12 cellular contexts compared by ENCODE assay signal in the genomic region with DNA sequence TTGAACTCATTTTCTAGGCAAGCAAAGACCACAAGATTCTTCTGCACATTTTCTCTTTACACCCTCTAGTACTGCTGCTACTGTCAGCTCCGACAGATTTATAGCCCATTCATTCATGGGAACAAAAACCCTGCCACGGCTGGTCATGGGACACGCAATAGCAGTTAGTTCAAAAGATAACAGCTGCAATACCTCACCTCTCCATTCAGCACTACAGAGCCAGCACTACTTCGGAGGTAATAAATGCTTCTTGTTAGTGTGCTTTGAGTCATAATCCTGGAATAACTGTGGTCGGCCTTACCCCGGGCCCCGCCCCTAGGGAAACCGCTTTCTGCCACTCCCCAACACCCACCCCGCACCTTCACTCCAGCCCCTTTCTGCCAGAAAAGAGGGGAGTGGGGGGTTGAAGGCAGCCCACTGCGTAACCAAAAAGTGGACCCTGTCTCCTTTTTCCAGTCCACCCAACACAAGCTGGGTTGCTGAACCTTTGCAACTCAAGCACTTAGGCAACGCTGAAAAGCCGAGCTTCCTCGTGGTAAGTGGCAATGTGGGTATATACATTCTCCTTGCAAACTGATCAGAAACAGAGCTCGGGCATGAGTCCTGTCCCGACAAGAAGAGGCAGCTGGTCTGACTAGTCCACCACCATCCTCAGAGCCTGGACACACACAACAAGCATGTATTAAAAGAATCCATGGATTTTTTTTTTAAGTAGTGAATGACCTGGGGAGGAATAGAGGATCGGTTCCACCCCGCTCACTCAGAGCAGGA.
DNase-seq lines count a peak whose midpoint lies in the region; ATAC-seq and TF ChIP-seq lines count a peak whose summit lies in the region.
"Had no signal": no experiment of that assay in that cellular context is flagged by ENCODE, and none has a peak within 500 bp of the region (broad histone marks: within the 10 kb centered on the region; RNA-seq: fewer than 3 reads in every experiment).

No MANE protein-coding gene starts in this region.

- H3K4me1 ChIP-seq in mucosa of descending colon (ENCODE audit: low read depth), result no peaks in the 10 kb centered on the region

- H3K4me1 Mint-ChIP-seq in CD4-positive, alpha-beta T cell (ENCODE audit: low read depth), result no peaks in the 10 kb centered on the region
- H3K4me1 Mint-ChIP-seq: activated CD4-positive, alpha-beta T cell treated with anti-CD3 and anti-CD28 coated beads, Interleukin-2, amount 10 ng/mL, durations not matched to agents 24 days and 14 days had no signal

- POLR2A ChIA-PET in CD4-positive, alpha-beta T cell (lab: Charles Lee), result no interaction called here

- ATAC-seq in mucosa of descending colon, result peak; percentile 83
- no peak for ATAC-seq in CD4-positive, alpha-beta T cell (ENCODE audit: poor library complexity)

- H3K4me3 Mint-ChIP-seq in CD4-positive, alpha-beta T cell, result no peak overlapping the region
- H3K4me3 Mint-ChIP-seq: activated CD4-positive, alpha-beta T cell treated with anti-CD3 and anti-CD28 coated beads, Interleukin-2, amount 10 ng/mL, durations not matched to agents 24 days and 14 days had no signal

- intact Hi-C loops in mucosa of descending colon (cut with DNase I, micrococcal nuclease), result no loop called here
- intact Hi-C loops in CD4-positive, alpha-beta T cell (cut with DNase I, micrococcal nuclease), result no loop called here

- no peak for TF ChIP-seq CTCF in mucosa of descending colon (IDR thresholded peaks at IDR 0.05)
- no peak for TF ChIP-seq CTCF in CD4-positive, alpha-beta T cell (IDR thresholded peaks at IDR 0.05)

- no peaks in the 10 kb centered on the region for H3K36me3 Mint-ChIP-seq in CD4-positive, alpha-beta T cell (ENCODE audit: low read depth)

- no peak overlapping the region for H3K27ac Mint-ChIP-seq in CD4-positive, alpha-beta T cell
- H3K27ac Mint-ChIP-seq: activated CD4-positive, alpha-beta T cell treated with anti-CD3 and anti-CD28 coated beads, Interleukin-2, amount 10 ng/mL, durations not matched to agents 24 days and 14 days had no signal

- no peak overlapping the region for H3K4me3 ChIP-seq in mucosa of descending colon

- no peak overlapping the region for H3K27ac ChIP-seq in substantia nigra (ENCODE audit: low read depth, low read length, poor library complexity, severe bottlenecking)
- no peak overlapping the region for H3K27ac ChIP-seq in CD4-positive, alpha-beta T cell (ENCODE audit: low read depth, low read length)

- H3K27me3 Mint-ChIP-seq in CD4-positive, alpha-beta T cell, result peaks cover 39% of the 10 kb centered on the region

- no peaks in the 10 kb centered on the region for H3K36me3 ChIP-seq in mucosa of descending colon (ENCODE audit: low read depth)

- CTCF ChIA-PET in CD4-positive, alpha-beta T cell (lab: Charles Lee), result no interaction called here

- H3K9me3 Mint-ChIP-seq in CD4-positive, alpha-beta T cell, result no peaks in the 10 kb centered on the region

- no peaks in the 10 kb centered on the region for H3K9me3 ChIP-seq in mucosa of descending colon
- H3K9me3 ChIP-seq in CD4-positive, alpha-beta T cell (ENCODE audit: control insufficient read depth, low read length), result no peaks in the 10 kb centered on the region

- peaks cover 17% of the 10 kb centered on the region for H3K27me3 ChIP-seq in CD4-positive, alpha-beta T cell (ENCODE audit: control insufficient read depth, insufficient read depth, low read length)

- DNase-seq in COLO829 (ENCODE audit: low spot score) (peak; percentile 38), LHCN-M2 (ENCODE audit: low read depth) (peak; percentile 12), astrocyte of the hippocampus (ENCODE audit: low read depth, low spot score) (peak; percentile 81), mucosa of descending colon (peak in 1 of 3 donors; percentile 33), NCI-H1417 treated with DMSO at 0.1 percent for 48 hours (lab: John Stamatoyannopoulos, UW) (no peak), substantia nigra (lab: John Stamatoyannopoulos, UW) (no peak), NCI-H2196 treated with DMSO at 0.1 percent for 48 hours (lab: John Stamatoyannopoulos, UW; ENCODE audit: unreplicated experiment) (no peak)
- no peak for DNase-seq in CD4-positive, alpha-beta T cell
- DNase-seq: activated CD4-positive, alpha-beta T cell treated with anti-CD3 and anti-CD28 coated beads, Interleukin-2, amount 10 ng/mL, durations not matched to agents 24 days and 14 days; C1 segment of cervical spinal cord; caudate nucleus; NCI-H2171 treated with DMSO at 0.1 percent for 48 hours had no signal

Comparison
In these comparisons a context has a peak if more than half of its experiments do, and no peak if none do; other contexts are left out.
1. DNase-seq: peak in COLO829 (single experiment), LHCN-M2 (single experiment) and astrocyte of the hippocampus (single experiment); none in NCI-H1417 treated with DMSO at 0.1 percent for 48 hours (single experiment), substantia nigra (0 of 49), NCI-H2196 treated with DMSO at 0.1 percent for 48 hours (single experiment) and CD4-positive, alpha-beta T cell (0 of 10).